ENCODE assay signal across 10 cellular contexts in the genomic region with DNA sequence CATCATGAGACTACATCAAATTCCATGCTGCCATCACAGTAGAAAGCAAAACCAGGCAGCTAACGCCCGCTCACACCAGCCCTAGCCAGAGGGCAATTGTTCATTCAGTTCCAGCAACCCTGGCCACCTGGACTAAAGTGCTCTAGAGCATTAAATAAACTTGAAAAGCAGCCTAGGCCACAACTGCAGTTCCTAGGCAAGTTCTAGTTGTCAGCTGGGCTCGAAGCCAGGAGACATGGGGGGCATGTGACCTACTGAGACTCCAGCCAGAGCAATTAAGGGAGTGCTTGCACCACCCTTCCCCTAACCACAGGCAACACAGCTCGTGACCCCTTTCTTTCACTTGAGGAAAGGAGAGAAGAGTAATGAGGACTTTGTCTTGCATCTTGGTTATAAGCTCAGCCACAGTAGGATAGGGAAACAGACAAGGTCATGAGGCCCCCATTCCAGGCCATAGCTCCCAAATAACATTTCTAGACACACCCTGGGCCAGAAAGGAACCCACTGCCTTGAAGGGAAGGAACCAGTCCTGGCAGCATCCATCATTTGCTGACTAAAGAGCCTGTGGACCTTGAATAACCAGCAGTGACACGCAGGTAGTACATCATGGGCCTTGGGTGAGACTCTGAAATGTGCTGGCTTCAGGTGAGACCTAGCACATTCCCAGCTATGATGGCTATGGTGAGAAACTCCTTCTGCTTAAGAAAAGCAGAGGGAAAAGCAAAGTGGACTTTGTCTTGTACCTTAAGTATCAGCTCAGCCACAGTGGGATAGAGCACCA.
A peak's percentile ranks its signal among the peaks of the same experiment; 100 is the strongest.
DNase-seq lines count a peak whose midpoint lies in the region; ATAC-seq, FAIRE-seq and TF ChIP-seq lines count a peak whose summit lies in the region.
"Had no signal": no experiment of that assay in that cellular context is flagged by ENCODE, and none has a peak within 500 bp of the region (broad histone marks: within the 10 kb centered on the region; RNA-seq: fewer than 3 reads in every experiment).

No MANE protein-coding gene starts in this region.

- BruUV-seq in endothelial cell of umbilical vein (replicated peaks; lab: Mats Ljungman, UMichigan) = no TSS peak

- H3K4me3 ChIP-seq in endothelial cell of umbilical vein (replicated peaks in 1 of 3; ENCODE audit: insufficient read depth in 1 of 3, low read depth in 1 of 3, low read length in 3 of 3) = no peak overlapping the region
- H3K4me3 ChIP-seq in coronary artery = no peak overlapping the region

- POLR2A ChIA-PET in endothelial cell of umbilical vein (lab: Charles Lee) = no interaction called here

- ATAC-seq in GM21367 (IDR thresholded peaks at IDR 0.05; ENCODE audit: unreplicated experiment) = no peak

- H3K79me2 ChIP-seq in endothelial cell of umbilical vein (ENCODE audit: control insufficient read depth, insufficient read depth, low read length) = peaks cover 29% of the 10 kb centered on the region

- no peaks in the 10 kb centered on the region for H3K9me1 ChIP-seq in endothelial cell of umbilical vein (replicated peaks; ENCODE audit: control insufficient read depth, extremely low read depth, insufficient read depth, low read length)

- DNase-seq in EL = peak; percentile 67
- peak; percentile 14 for DNase-seq in NCI-H774 (lab: John Stamatoyannopoulos, UW)
- peak; percentile 59 for DNase-seq in endothelial cell of umbilical vein (ENCODE audit: low read depth, low spot score)
- peak; percentile 3 for DNase-seq in occipital lobe (lab: John Stamatoyannopoulos, UW)
- no peak for DNase-seq in stimulated activated CD4-positive, alpha-beta T cell treated with anti-CD3 and anti-CD28 coated beads, Interleukin-4, amount 100 ng/mL, for 1 hour
- DNase-seq in coronary artery (ENCODE audit: low spot score) = no peak
- no peak for DNase-seq in 8988T
- DNase-seq: NCI-H526 treated with DMSO at 0.1 percent for 48 hours; stimulated activated CD4-positive, alpha-beta T cell treated with anti-CD3 and anti-CD28 coated beads, Interleukin-4, amount 100 ng/mL, for 4 hours had no signal

- H3K27me3 ChIP-seq in endothelial cell of umbilical vein (ENCODE audit: control insufficient read depth in 2 of 2, insufficient read depth in 2 of 2, low read length in 2 of 2) = no peaks in the 10 kb centered on the region

- TF ChIP-seq CTCF in endothelial cell of umbilical vein (IDR thresholded peaks at IDR 0.05; ENCODE audit: extremely low read depth in 1 of 2, insufficient read depth in 1 of 2, low read depth in 1 of 2, low read length in 2 of 2) (no peak), coronary artery (IDR thresholded peaks at IDR 0.05) (no peak)

- peaks cover 4% of the 10 kb centered on the region for H3K9me3 ChIP-seq in endothelial cell of umbilical vein (replicated peaks; ENCODE audit: control insufficient read depth, insufficient read depth, low read length)

- peaks cover 0 to 3% of the 10 kb centered on the region in 2 experiments for H3K36me3 ChIP-seq in endothelial cell of umbilical vein (ENCODE audit: control insufficient read depth in 2 of 2, extremely low read depth in 1 of 2, insufficient read depth in 2 of 2, low read length in 2 of 2)

- intact Hi-C loops in endothelial cell of umbilical vein (cut with micrococcal nuclease) = loop anchor here (2.0 kb wide), 1 partner anchor 19 kb away; no protein-coding TSS in a partner anchor

- H3K9ac ChIP-seq in endothelial cell of umbilical vein (replicated peaks; ENCODE audit: extremely low read depth, insufficient read depth, low read length) = no peak overlapping the region

- H3K4me2 ChIP-seq in endothelial cell of umbilical vein (ENCODE audit: insufficient read depth, low read length) = no peak overlapping the region

- no peak overlapping the region for H2AFZ ChIP-seq in endothelial cell of umbilical vein (ENCODE audit: low read depth, low read length)

- H3K4me1 ChIP-seq in endothelial cell of umbilical vein (ENCODE audit: control insufficient read depth, extremely low read depth, insufficient read depth, low read length) = no peaks in the 10 kb centered on the region

- no peaks in the 10 kb centered on the region for H4K20me1 ChIP-seq in endothelial cell of umbilical vein (replicated peaks; ENCODE audit: control insufficient read depth, extremely low read depth, insufficient read depth, low read length)

- dilution Hi-C loops in endothelial cell of umbilical vein (cut with MboI; ENCODE audit: extremely low pct_ligation_motif_present, low sequenced_read_pairs) = no loop called here

- CTCF ChIA-PET in endothelial cell of umbilical vein (lab: Charles Lee) = interaction anchor here (1.0 to 1.2 kb wide), 2 partner anchors 15 to 18 kb away, joined by 3 read pairs; no protein-coding TSS in a partner anchor

- FAIRE-seq in endothelial cell of umbilical vein (lab: Jason Lieb, UNC) = no peak

- H3K27ac ChIP-seq in endothelial cell of umbilical vein (ENCODE audit: insufficient read depth, low read depth, low read length) = no peak overlapping the region
- H3K27ac ChIP-seq in coronary artery = no peak overlapping the region

- no peak for TF ChIP-seq POLR2A in endothelial cell of umbilical vein (IDR thresholded peaks at IDR 0.05; ENCODE audit: low read depth, low read length)

TF ChIP-seq in endothelial cell of umbilical vein, 7 proteins besides CTCF, POLR2A, EP300 and RAD21:
- TF ChIP-seq FOS (IDR thresholded peaks at IDR 0.05; ENCODE audit: borderline replicate concordance, insufficient read depth, low read length) = no peak
- no peak for TF ChIP-seq POLR2AphosphoS5 (IDR thresholded peaks at IDR 0.05; ENCODE audit: insufficient read depth, low read depth, low read length)
- no peak for TF ChIP-seq MYC (IDR thresholded peaks at IDR 0.05; ENCODE audit: low read depth, low read length)
- TF ChIP-seq EZH2 (IDR thresholded peaks at IDR 0.05; ENCODE audit: borderline replicate concordance, low read depth, low read length, severe bottlenecking) = no peak
- no peak for TF ChIP-seq GATA2 (IDR thresholded peaks at IDR 0.05; ENCODE audit: insufficient read depth, insufficient read length, low read depth, low read length)
- TF ChIP-seq MAX (IDR thresholded peaks at IDR 0.05; ENCODE audit: insufficient read depth, insufficient read length) = no peak
- TF ChIP-seq JUN (IDR thresholded peaks at IDR 0.05; ENCODE audit: borderline replicate concordance, insufficient read depth, insufficient read length, low read depth) = no peak
TF ChIP-seq in endothelial cell of umbilical vein: peak in this region for 0.

Comparison
In these comparisons a context has a peak if more than half of its experiments do, and no peak if none do; other contexts are left out.
1. DNase-seq: peak in EL (single experiment), NCI-H774 (single experiment), endothelial cell of umbilical vein (single experiment) and occipital lobe (single experiment); none in stimulated activated CD4-positive, alpha-beta T cell treated with anti-CD3 and anti-CD28 coated beads, Interleukin-4, amount 100 ng/mL, for 1 hour (single experiment), coronary artery (single experiment) and 8988T (single experiment).